ENCODE assay signal across 23 cellular contexts in the genomic region with DNA sequence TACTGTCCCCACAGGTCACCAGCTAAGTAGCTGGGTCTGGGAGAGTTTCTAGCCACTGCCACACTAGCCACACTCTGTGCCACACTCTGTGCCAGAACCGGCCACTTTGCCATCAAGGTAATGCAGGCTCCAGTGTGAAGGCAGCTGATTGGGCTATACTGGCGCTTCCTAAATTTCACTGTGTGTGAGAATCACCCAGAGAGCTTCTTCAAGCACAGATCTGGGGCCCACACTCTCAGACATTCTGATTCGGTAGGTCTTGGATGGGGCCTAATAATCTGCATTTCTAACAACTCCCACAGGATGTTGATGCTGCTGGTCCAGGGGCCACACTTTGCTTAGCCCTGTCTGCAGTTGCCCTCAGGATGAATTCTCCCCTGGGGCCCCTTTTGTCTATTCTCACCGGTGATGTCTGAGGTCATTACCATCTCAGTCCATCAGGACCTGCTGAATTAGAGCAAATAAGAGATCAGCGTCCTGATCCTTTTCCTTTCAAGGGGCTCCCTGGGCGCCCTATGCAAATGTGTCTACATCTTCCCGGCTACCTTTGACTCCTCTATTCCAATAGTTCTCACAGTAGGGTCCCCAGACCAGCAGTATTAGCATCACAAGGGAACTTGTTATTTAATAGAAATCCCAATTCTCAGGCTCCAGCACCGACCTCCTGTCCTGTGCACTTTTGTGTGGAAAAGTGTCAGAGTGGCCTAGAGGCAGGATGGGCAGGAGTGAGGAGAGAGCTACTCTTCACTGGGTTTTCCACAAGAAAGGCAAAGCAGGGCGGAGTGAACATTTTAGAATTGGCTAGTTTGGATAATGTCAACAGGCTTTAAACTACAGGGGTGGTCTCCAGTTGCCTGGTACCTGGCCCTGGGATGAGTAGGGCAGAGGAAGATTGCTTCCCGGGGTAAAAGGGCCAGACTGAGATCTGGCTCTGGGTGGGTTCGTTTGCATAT. TPM values are rescaled to one million over a fixed set of nuclear protein-coding genes. Genes with fewer than 3 reads are reported as not detected.
"Had no signal": no experiment of that assay in that cellular context is flagged by ENCODE, and none has a peak within 500 bp of the region (broad histone marks: within the 10 kb centered on the region; RNA-seq: fewer than 3 reads in every experiment).

No MANE protein-coding gene starts in this region.

- H3K4me3 ChIP-seq: breast epithelium, left ventricle myocardium inferior, prostate gland, tibial nerve, uterus had no signal

- H3K4me1 Mint-ChIP-seq: natural killer cell had no signal

- ATAC-seq: activated naive CD8-positive, alpha-beta T cell treated with anti-CD3 and anti-CD28 coated beads, Interleukin-2, amount 50 U/mL, for 24 hours; foreskin keratinocyte; natural killer cell; right cardiac atrium had no signal

- H3K4me3 Mint-ChIP-seq: activated naive CD8-positive, alpha-beta T cell treated with anti-CD3 and anti-CD28 coated beads, Interleukin-2, amount 50 U/mL, for 24 hours; natural killer cell had no signal

- H3K4me1 ChIP-seq: breast epithelium, prostate gland, tibial nerve, uterus had no signal

- H3K36me3 Mint-ChIP-seq: natural killer cell had no signal

- H3K9me3 Mint-ChIP-seq: activated naive CD8-positive, alpha-beta T cell treated with anti-CD3 and anti-CD28 coated beads, Interleukin-2, amount 50 U/mL, for 24 hours; natural killer cell had no signal

- H3K27ac ChIP-seq: breast epithelium, left ventricle myocardium inferior, prostate gland, tibial nerve, uterus had no signal

- DNase-seq: activated CD4-positive, alpha-beta T cell treated with anti-CD3 and anti-CD28 coated beads for 1 hour; activated CD4-positive, alpha-beta T cell treated with anti-CD3 and anti-CD28 coated beads, Interleukin-2, amount 50 U/mL, for 4 hours; activated naive CD4-positive, alpha-beta T cell treated with Interleukin-2 at 50 U/mL for 16 hours; activated naive CD8-positive, alpha-beta T cell treated with anti-CD3 and anti-CD28 coated beads, Interleukin-2, amount 50 U/mL, for 24 hours; activated T-cell treated with anti-CD3 and anti-CD28 coated beads for 4 hours; cerebellar nuclear complex; effector memory CD4-positive, alpha-beta T cell; foreskin keratinocyte; kidney; left ventricle myocardium inferior; natural killer cell; occipital lobe; right cardiac atrium; small intestine; stimulated activated CD4-positive, alpha-beta T cell treated with anti-CD3 and anti-CD28 coated beads, Interleukin-4, amount 100 ng/mL, for 24 hours; stimulated activated naive CD4-positive, alpha-beta T cell treated with Interleukin-2 at 50 U/mL for 16 hours; substantia nigra; T-helper 9 cell; uterus had no signal

- H3K36me3 ChIP-seq: breast epithelium, left ventricle myocardium inferior, prostate gland, tibial nerve, uterus had no signal

- H3K27ac Mint-ChIP-seq: activated naive CD8-positive, alpha-beta T cell treated with anti-CD3 and anti-CD28 coated beads, Interleukin-2, amount 50 U/mL, for 24 hours; natural killer cell had no signal

- H3K9me3 ChIP-seq: breast epithelium, left ventricle myocardium inferior, prostate gland, tibial nerve, uterus had no signal

- FAIRE-seq: kidney, small intestine had no signal

RNA-seq across cellular contexts. Expression of gene LRRN2, which starts 24.7 kb away (rescaled TPM):
- total RNA-seq: foreskin keratinocyte had no signal
- polyA plus RNA-seq: aorta had no signal
